Comparison of ENCODE assay signal across 16 cellular contexts in the genomic region with DNA sequence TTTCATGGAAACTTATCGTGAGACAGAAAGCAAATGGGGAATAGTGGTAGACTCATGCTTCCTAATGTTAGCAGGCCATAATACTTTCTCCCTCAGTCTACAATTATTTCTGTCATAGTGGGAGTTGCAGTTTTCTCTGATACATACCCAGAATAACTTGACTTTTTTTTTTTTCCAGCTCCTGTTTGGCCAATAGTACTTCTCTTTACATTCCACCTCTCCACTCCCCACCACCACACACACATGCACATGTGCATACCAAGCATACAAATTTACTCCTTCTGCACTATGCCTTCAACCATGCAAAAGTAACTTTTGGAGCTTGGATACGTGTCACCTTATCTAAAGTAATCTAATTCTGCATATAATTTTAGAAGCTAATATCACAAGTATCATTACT. TPM values are rescaled to one million over a fixed set of nuclear protein-coding genes. Genes with fewer than 3 reads are reported as not detected.
DNase-seq lines count a peak whose midpoint lies in the region; ATAC-seq, FAIRE-seq and TF ChIP-seq lines count a peak whose summit lies in the region.
"Had no signal": no experiment of that assay in that cellular context is flagged by ENCODE, and none has a peak within 500 bp of the region (broad histone marks: within the 10 kb centered on the region; RNA-seq: fewer than 3 reads in every experiment).

No MANE protein-coding gene starts in this region.

- TF ChIP-seq EP300 in A549 (IDR thresholded peaks at IDR 0.05) = no peak

- H3K27ac ChIP-seq in A549 (peak overlapping the region; percentile 73 to 88), ascending aorta (peak overlapping the region; percentile 0 to 46), keratinocyte (ENCODE audit: control insufficient read depth, insufficient read depth, low read length) (peak overlapping the region; percentile 83)
- H3K27ac ChIP-seq: pancreas, upper lobe of left lung had no signal

- H3K27ac Mint-ChIP-seq in HFFc6 = peak overlapping the region; percentile 90
- H3K27ac Mint-ChIP-seq: activated CD4-positive, alpha-beta memory T cell treated with anti-CD3 and anti-CD28 coated beads, Interleukin-2, amount 10 ng/mL, durations not matched to agents 7 days and 5 days; activated T-helper 1 cell treated with anti-CD3 and anti-CD28 coated beads, Interleukin-12 subunit alpha, Interleukin-12 subunit beta, Interleukin-2, Interleukin-4 antibody, amounts not matched to agents 30 ng/mL and 10 ng/mL and 1 ng/mL, durations not matched to agents 14 hours and 24 hours and 36 hours had no signal

- H3K4me1 Mint-ChIP-seq in HFFc6 (ENCODE audit: low read depth) = peaks cover 60% of the 10 kb centered on the region

- TF ChIP-seq POLR2A in A549 (IDR thresholded peaks at IDR 0.05; ENCODE audit: low read length) = no peak

- no peaks in the 10 kb centered on the region for H3K79me2 ChIP-seq in keratinocyte (ENCODE audit: control insufficient read depth, insufficient read depth, low read length)

- DNase-seq in A549 (ENCODE audit: low read depth in 1 of 2, low spot score in 1 of 2) (peak in 1 of 2 experiments; percentile 39), HFFc6 (no peak), ascending aorta (ENCODE audit: low spot score in 2 of 2) (no peak), keratinocyte (ENCODE audit: low read depth, low spot score) (no peak), KG1 (lab: John Stamatoyannopoulos, UW) (no peak), foreskin fibroblast (no peak), NCI-H748 treated with DMSO at 0.1 percent for 48 hours (lab: John Stamatoyannopoulos, UW) (no peak), RCC 7860 (ENCODE audit: low spot score) (no peak)
- DNase-seq: activated CD4-positive, alpha-beta memory T cell treated with anti-CD3 and anti-CD28 coated beads, Interleukin-2, amount 10 ng/mL, durations not matched to agents 7 days and 5 days; cerebellar nuclear complex; islet precursor cell; NCI-H446 treated with DMSO at 0.1 percent for 48 hours; stimulated activated naive B cell treated with anti-CD40 and anti-IgM and Interleukin-4, amounts not matched to agents 10 μg/mL and 1 μg/mL and 100 μg/mL, for 72 hours; upper lobe of left lung had no signal

- POLR2A ChIA-PET in A549 (lab: Yijun Ruan, JAX) = interaction anchor here (0.7 to 3.8 kb wide), 10 partner anchors 13 to 372 kb away, joined by 3 to 31 read pairs (median 4); a partner anchor contains a TSS

- FAIRE-seq in A549 (lab: Jason Lieb, UNC) (no peak), keratinocyte (lab: Jason Lieb, UNC) (no peak), RCC 7860 (lab: Jason Lieb, UNC) (no peak)

- H3K4me3 ChIP-seq in A549 (no peak overlapping the region), ascending aorta (no peak overlapping the region), keratinocyte (ENCODE audit: control insufficient read depth in 2 of 3, extremely low read depth in 1 of 3, insufficient read depth in 2 of 3, low read depth in 1 of 3, low read length in 3 of 3) (no peak overlapping the region), foreskin fibroblast (ENCODE audit: low read depth in 1 of 2, low read length in 2 of 2) (no peak overlapping the region)
- H3K4me3 ChIP-seq: pancreas, upper lobe of left lung had no signal

- WGBS in A549 (ENCODE audit: missing lambda C conversion rate) = 43% methylated on average over 2 of the region's 2 CpGs

- H3K4me3 Mint-ChIP-seq in HFFc6 = peak overlapping the region; percentile 32; the same call in 1 of the 2 replicates
- H3K4me3 Mint-ChIP-seq: activated CD4-positive, alpha-beta memory T cell treated with anti-CD3 and anti-CD28 coated beads, Interleukin-2, amount 10 ng/mL, durations not matched to agents 7 days and 5 days; activated T-helper 1 cell treated with anti-CD3 and anti-CD28 coated beads, Interleukin-12 subunit alpha, Interleukin-12 subunit beta, Interleukin-2, Interleukin-4 antibody, amounts not matched to agents 30 ng/mL and 10 ng/mL and 1 ng/mL, durations not matched to agents 14 hours and 24 hours and 36 hours; stimulated activated naive B cell treated with anti-CD40 and anti-IgM and Interleukin-4, amounts not matched to agents 10 μg/mL and 1 μg/mL and 100 μg/mL, for 72 hours had no signal

- H3K9me1 ChIP-seq in keratinocyte (ENCODE audit: control insufficient read depth, extremely low read depth, insufficient read depth, low read length) = no peaks in the 10 kb centered on the region

- H3K9me3 ChIP-seq in A549 (no peaks in the 10 kb centered on the region), ascending aorta (no peaks in the 10 kb centered on the region), keratinocyte (ENCODE audit: control insufficient read depth, low read depth, low read length) (no peaks in the 10 kb centered on the region)
- H3K9me3 ChIP-seq: pancreas, upper lobe of left lung had no signal

- intact Hi-C loops in ascending aorta (cut with DNase I) = loop anchor here (1.0 to 5.0 kb wide), 3 partner anchors 267 to 548 kb away; no protein-coding TSS in a partner anchor

- peak in 1 of 2 experiments; percentile 39; a peak in 3 of 6 replicates for ATAC-seq in A549

- H3K36me3 ChIP-seq in ascending aorta (peaks cover 4 to 38% of the 10 kb centered on the region in 2 donors), keratinocyte (ENCODE audit: control insufficient read depth in 2 of 2, extremely low read depth in 1 of 2, insufficient read depth in 2 of 2, low read length in 2 of 2) (peaks cover 5 to 7% of the 10 kb centered on the region in 2 experiments)

- H3K9me3 Mint-ChIP-seq in HFFc6 = no peaks in the 10 kb centered on the region
- H3K9me3 Mint-ChIP-seq: activated CD4-positive, alpha-beta memory T cell treated with anti-CD3 and anti-CD28 coated beads, Interleukin-2, amount 10 ng/mL, durations not matched to agents 7 days and 5 days; activated T-helper 1 cell treated with anti-CD3 and anti-CD28 coated beads, Interleukin-12 subunit alpha, Interleukin-12 subunit beta, Interleukin-2, Interleukin-4 antibody, amounts not matched to agents 30 ng/mL and 10 ng/mL and 1 ng/mL, durations not matched to agents 14 hours and 24 hours and 36 hours; stimulated activated naive B cell treated with anti-CD40 and anti-IgM and Interleukin-4, amounts not matched to agents 10 μg/mL and 1 μg/mL and 100 μg/mL, for 72 hours had no signal

- H3K36me3 Mint-ChIP-seq in HFFc6 (ENCODE audit: low read depth) = peaks cover 10% of the 10 kb centered on the region; the same call in 1 of the 2 replicates

- TF ChIP-seq CTCF in A549 (IDR thresholded peaks at IDR 0.05) (no peak), HFFc6 (IDR thresholded peaks at IDR 0.05) (no peak), ascending aorta (IDR thresholded peaks at IDR 0.05) (no peak), keratinocyte (optimal IDR thresholded peaks at IDR 0.05 in 1 of 3, IDR thresholded peaks at IDR 0.05 in 1 of 3, conservative IDR thresholded peaks at IDR 0.05 in 1 of 3; ENCODE audit: extremely low read depth in 1 of 3, insufficient read depth in 2 of 3, low read length in 3 of 3) (no peak), foreskin fibroblast (IDR thresholded peaks at IDR 0.05; ENCODE audit: low read depth, low read length) (no peak)

- CTCF ChIA-PET in A549 (lab: Yijun Ruan, JAX) = interaction anchor here (0.6 to 6.0 kb wide), 55 partner anchors 9 to 551 kb away, joined by 3 to 108 read pairs (median 4); a partner anchor contains a TSS

- peak overlapping the region; percentile 38 for H3K9ac ChIP-seq in keratinocyte (ENCODE audit: control insufficient read depth, extremely low read depth, insufficient read depth, low read length)

- no peaks in the 10 kb centered on the region for H4K20me1 ChIP-seq in keratinocyte (ENCODE audit: control insufficient read depth, extremely low read depth, insufficient read depth, low read length)

- no peaks in the 10 kb centered on the region for H3K27me3 ChIP-seq in ascending aorta
- no peaks in the 10 kb centered on the region for H3K27me3 ChIP-seq in keratinocyte (ENCODE audit: control insufficient read depth, extremely low read depth, insufficient read depth, low read length)
- H3K27me3 ChIP-seq: pancreas, upper lobe of left lung had no signal

- dilution Hi-C loops in keratinocyte (cut with MboI; ENCODE audit: extremely low pct_ligation_motif_present, low sequenced_read_pairs) = loop anchor here (25.0 kb wide), 1 partner anchor 253 kb away; no protein-coding TSS in a partner anchor

- H3K4me1 ChIP-seq in A549 (peaks cover 32% of the 10 kb centered on the region), ascending aorta (peaks cover 0 to 6% of the 10 kb centered on the region in 2 donors), keratinocyte (ENCODE audit: control insufficient read depth, extremely low read depth, insufficient read depth, low read length) (peaks cover 17% of the 10 kb centered on the region)

- H3K4me2 ChIP-seq in A549 (peak overlapping the region; percentile 58), keratinocyte (ENCODE audit: control insufficient read depth, extremely low read depth, insufficient read depth, low read depth, low read length) (peak overlapping the region; percentile 29)

- H2AFZ ChIP-seq in keratinocyte (ENCODE audit: control insufficient read depth, low read length) = no peak overlapping the region

- TF ChIP-seq RAD21 in A549 (conservative IDR thresholded peaks at IDR 0.05 in 1 of 2, IDR thresholded peaks at IDR 0.05 in 1 of 2) = no peak

- no peaks in the 10 kb centered on the region for H3K27me3 Mint-ChIP-seq in HFFc6 (ENCODE audit: insufficient read depth)
- H3K27me3 Mint-ChIP-seq: stimulated activated naive B cell treated with anti-CD40 and anti-IgM and Interleukin-4, amounts not matched to agents 10 μg/mL and 1 μg/mL and 100 μg/mL, for 72 hours had no signal

TF ChIP-seq in A549, 52 proteins besides CTCF, POLR2A, EP300 and RAD21 (continues in another document):
- TF ChIP-seq EHMT2 (IDR thresholded peaks at IDR 0.05; ENCODE audit: low read depth) (no peak), POLR2AphosphoS2 (conservative IDR thresholded peaks at IDR 0.05; ENCODE audit: low read length) (no peak), SREBF2 (IDR thresholded peaks at IDR 0.05) (no peak)

RNA-seq across cellular contexts. Expression of a gene that starts 48.8 kb away (rescaled TPM):
- polyA plus RNA-seq in A549 (2011; rRNA removed) = 127 and 134 TPM in 2 replicates
- 33.6 and 33.9 TPM in 2 replicates for polyA plus RNA-seq in A549 (2012; cell fraction: cytosol; rRNA removed)
- polyA plus RNA-seq in A549 (2012; cell fraction: nucleus; rRNA removed) = 45.5 and 65.3 TPM in 2 replicates
- 43.0 to 46.6 TPM (median 45.9 TPM) in 3 replicates for polyA plus RNA-seq in A549 (2017; fragmentation: RNase III; extraction: RNeasy Plus Mini Kit Qiagen cat#74134 plus additional on column Dnase treatment)
- 74.8 and 76.6 TPM in 2 replicates for polyA minus RNA-seq in A549 (2011; rRNA and poly(A)+ RNA removed)
- total RNA-seq in HFFc6 (2021; fragmentation: NEBNext Ultra II Directional; extraction: Animal tissue kit (Norgen Biotek cat#: 25700)) = 10 to 100 TPM; 10.4 to 29.3 (median 22.4) TPM
- total RNA-seq in ascending aorta = 108 TPM
- 142 to 187 TPM (median 173 TPM) in 3 replicates for polyA plus RNA-seq in keratinocyte
- 123 TPM for polyA plus RNA-seq in keratinocyte (2011; ENCODE audit: low read depth)
- polyA plus RNA-seq in keratinocyte (2011; cell fraction: cytosol; rRNA removed) = 103 and 173 TPM in 2 replicates
- 185 and 224 TPM in 2 replicates for polyA plus RNA-seq in keratinocyte (2011; cell fraction: nucleus; rRNA removed)
- polyA plus RNA-seq in keratinocyte (2012; ENCODE audit: low replicate concordance) = 78.6 and 92.7 TPM in 2 replicates
- polyA minus RNA-seq in keratinocyte = 78.7 to 141 TPM (median 137 TPM) in 3 replicates
- 104 TPM for polyA minus RNA-seq in keratinocyte (2011; cell fraction: cytosol; rRNA and poly(A)+ RNA removed)
- 112 and 181 TPM in 2 replicates for polyA minus RNA-seq in keratinocyte (2011; cell fraction: nucleus; rRNA and poly(A)+ RNA removed)

Comparison
In these comparisons a context has a peak if more than half of its experiments do, and no peak if none do; other contexts are left out.
1. H3K27ac ChIP-seq: peak in every context shown above with its lines; median percentile 83 in keratinocyte; 80 in A549; 23 in ascending aorta.